Comparison of ENCODE assay signal across 11 cellular contexts in the genomic region with DNA sequence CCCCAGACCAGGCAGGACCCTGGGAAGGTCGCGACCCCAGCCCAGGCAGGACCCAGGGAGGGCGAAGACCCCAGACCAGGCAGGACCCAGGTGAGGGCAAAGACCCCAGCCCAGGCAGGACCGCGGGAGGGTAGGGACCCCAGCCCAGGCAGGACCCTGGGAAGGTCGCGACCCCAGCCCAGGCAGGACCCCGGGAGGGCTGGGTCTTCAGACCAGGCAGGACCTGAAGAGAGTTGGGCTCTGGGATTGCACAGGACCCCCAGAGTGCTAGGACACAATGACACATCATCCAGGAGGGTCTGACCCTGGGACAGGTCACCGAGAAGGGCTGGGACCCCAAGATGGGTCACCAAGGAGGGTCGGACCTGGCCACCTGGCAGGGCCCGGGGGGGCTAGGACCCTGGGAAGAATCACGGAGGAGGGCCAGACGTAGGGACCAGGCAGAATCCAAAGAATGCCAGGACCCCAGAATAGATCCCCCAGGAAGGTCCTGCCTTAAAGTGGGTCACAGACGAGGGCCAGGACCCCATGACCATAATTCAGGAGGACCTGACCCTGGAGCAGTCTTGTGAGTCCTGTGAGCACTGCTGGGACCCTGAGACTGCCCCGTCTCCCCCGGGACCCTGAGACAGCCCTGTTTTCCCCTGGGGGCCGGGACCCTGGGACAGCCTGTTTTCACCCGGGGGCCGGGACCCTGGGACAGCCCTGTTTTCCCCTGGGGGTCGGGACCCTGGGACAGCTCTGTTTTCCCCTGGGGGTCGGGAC. TPM values are rescaled to one million over a fixed set of nuclear protein-coding genes. Genes with fewer than 3 reads are reported as not detected.
DNase-seq lines count a peak whose midpoint lies in the region; ATAC-seq and TF ChIP-seq lines count a peak whose summit lies in the region.
"Had no signal": no experiment of that assay in that cellular context is flagged by ENCODE, and none has a peak within 500 bp of the region (broad histone marks: within the 10 kb centered on the region; RNA-seq: fewer than 3 reads in every experiment).

No MANE protein-coding gene starts in this region.

- no peaks in the 10 kb centered on the region for H3K36me3 ChIP-seq in CD8-positive, alpha-beta memory T cell (ENCODE audit: insufficient read depth, low read length)
- H3K36me3 ChIP-seq in prostate gland (no peaks in the 10 kb centered on the region), WERI-Rb-1 (peaks cover 27% of the 10 kb centered on the region)

- 39% methylated on average over 19 of the region's 21 CpGs for WGBS in prostate gland

- TF ChIP-seq POLR2A in prostate gland (IDR thresholded peaks at IDR 0.05), result no peak

- POLR2A ChIA-PET in CD8-positive, alpha-beta memory T cell (lab: Charles Lee), result no interaction called here
- POLR2A ChIA-PET in RWPE1 (lab: Yijun Ruan, JAX; ENCODE audit: low non-redundant PET), result no interaction called here

- H3K4me3 Mint-ChIP-seq in CD8-positive, alpha-beta memory T cell, result peak overlapping the region in 1 of 7 donors; percentile 15
- H3K4me3 Mint-ChIP-seq in activated T-helper 17 cell treated with anti-CD3 and anti-CD28 coated beads, Interleukin-2, amount 50 U/mL, for 72 hours, result no peak overlapping the region

- H3K9me3 Mint-ChIP-seq in CD8-positive, alpha-beta memory T cell, result no peaks in the 10 kb centered on the region
- H3K9me3 Mint-ChIP-seq in activated T-helper 17 cell treated with anti-CD3 and anti-CD28 coated beads, Interleukin-2, amount 50 U/mL, for 72 hours, result no peaks in the 10 kb centered on the region

- CTCF ChIA-PET in CD8-positive, alpha-beta memory T cell (lab: Charles Lee), result no interaction called here
- CTCF ChIA-PET in RWPE1 (lab: Yijun Ruan, JAX), result no interaction called here

- peak in 1 of 5 donors; percentile 46 for DNase-seq in CD8-positive, alpha-beta memory T cell
- DNase-seq in RWPE1 (ENCODE audit: low spot score) (no peak), fibroblast of pulmonary artery (ENCODE audit: low read depth) (no peak), prostate gland (ENCODE audit: low spot score) (no peak), WERI-Rb-1 (no peak), dedifferentiated amniotic fluid mesenchymal stem cell (ENCODE audit: extremely low spot score) (no peak), NCI-H1048 (lab: John Stamatoyannopoulos, UW) (no peak)
- DNase-seq: hypothalamus; stimulated activated CD4-positive, alpha-beta T cell treated with anti-CD3 and anti-CD28 coated beads, Interleukin-2, amount 100 ng/mL, for 48 hours had no signal

- H3K4me3 ChIP-seq in CD8-positive, alpha-beta memory T cell (ENCODE audit: low read length), result no peak overlapping the region
- H3K4me3 ChIP-seq in fibroblast of pulmonary artery (replicated peaks; ENCODE audit: low read depth, low read length) (peak overlapping the region; percentile 85), prostate gland (peak overlapping the region; percentile 90 to 99), WERI-Rb-1 (ENCODE audit: low read depth, low read length) (no peak overlapping the region)

- H3K4me1 Mint-ChIP-seq in CD8-positive, alpha-beta memory T cell, result peaks cover 21 to 42% (median 27%) of the 10 kb centered on the region in 3 donors
- H3K4me1 Mint-ChIP-seq in activated T-helper 17 cell treated with anti-CD3 and anti-CD28 coated beads, Interleukin-2, amount 50 U/mL, for 72 hours, result peaks cover 17% of the 10 kb centered on the region

- TF ChIP-seq CTCF in RWPE1 (conservative IDR thresholded peaks at IDR 0.05; ENCODE audit: low read depth) (no peak), fibroblast of pulmonary artery (IDR thresholded peaks at IDR 0.05; ENCODE audit: low read length, missing control alignments) (no peak), prostate gland (IDR thresholded peaks at IDR 0.05) (no peak), WERI-Rb-1 (IDR thresholded peaks at IDR 0.05; ENCODE audit: low read depth, low read length) (no peak)

- H3K36me3 Mint-ChIP-seq in CD8-positive, alpha-beta memory T cell, result peaks cover 0 to 5% (median 0%) of the 10 kb centered on the region in 3 donors
- peaks cover 8% of the 10 kb centered on the region for H3K36me3 Mint-ChIP-seq in activated T-helper 17 cell treated with anti-CD3 and anti-CD28 coated beads, Interleukin-2, amount 50 U/mL, for 72 hours (ENCODE audit: low read depth)

- no peak for ATAC-seq in activated T-helper 17 cell treated with anti-CD3 and anti-CD28 coated beads, Interleukin-2, amount 50 U/mL, for 72 hours (replicated peaks)

- H3K27me3 Mint-ChIP-seq in CD8-positive, alpha-beta memory T cell, result no peaks in the 10 kb centered on the region
- H3K27me3 Mint-ChIP-seq in activated T-helper 17 cell treated with anti-CD3 and anti-CD28 coated beads, Interleukin-2, amount 50 U/mL, for 72 hours, result no peaks in the 10 kb centered on the region

- H3K27ac ChIP-seq in CD8-positive, alpha-beta memory T cell (ENCODE audit: low read depth, low read length), result peak overlapping the region; percentile 93
- H3K27ac ChIP-seq in RWPE1 (peak overlapping the region; percentile 29; the same call in 1 of the 2 replicates), prostate gland (peak overlapping the region in 1 of 2 donors; percentile 82), WERI-Rb-1 (no peak overlapping the region)

- intact Hi-C loops in prostate gland (cut with DNase I), result no loop called here

- peaks cover 13% of the 10 kb centered on the region for H3K4me1 ChIP-seq in CD8-positive, alpha-beta memory T cell (ENCODE audit: insufficient read depth, low read length)
- H3K4me1 ChIP-seq in prostate gland (replicated peaks), result peaks cover 10% of the 10 kb centered on the region

- H3K27ac Mint-ChIP-seq in CD8-positive, alpha-beta memory T cell, result no peak overlapping the region
- H3K27ac Mint-ChIP-seq in activated T-helper 17 cell treated with anti-CD3 and anti-CD28 coated beads, Interleukin-2, amount 50 U/mL, for 72 hours, result no peak overlapping the region

- no peaks in the 10 kb centered on the region for H3K9me3 ChIP-seq in CD8-positive, alpha-beta memory T cell (ENCODE audit: low read length)
- no peaks in the 10 kb centered on the region for H3K9me3 ChIP-seq in prostate gland
- H3K9me3 ChIP-seq in WERI-Rb-1 (ENCODE audit: severe bottlenecking), result no peaks in the 10 kb centered on the region

- no peaks in the 10 kb centered on the region for H3K27me3 ChIP-seq in CD8-positive, alpha-beta memory T cell (ENCODE audit: insufficient read depth, low read length, poor library complexity, severe bottlenecking)
- no peaks in the 10 kb centered on the region for H3K27me3 ChIP-seq in prostate gland (replicated peaks; ENCODE audit: insufficient read depth)
- H3K27me3 ChIP-seq in WERI-Rb-1 (ENCODE audit: insufficient read depth, low read depth, severe bottlenecking), result no peaks in the 10 kb centered on the region

RNA-seq across cellular contexts. Expression of a gene that starts 1.4 kb away (rescaled TPM):
- total RNA-seq in CD8-positive, alpha-beta memory T cell, result 10 to 100 TPM; 24.7 to 26.1 TPM
- 4.8 TPM for polyA plus RNA-seq in CD8-positive, alpha-beta memory T cell
- 100 to 1,000 TPM in 1 of 2 donors, 10 to 100 TPM in 1; 59.0 to 135 TPM for total RNA-seq in prostate gland
- total RNA-seq in activated T-helper 17 cell treated with anti-CD3 and anti-CD28 coated beads, Interleukin-2, amount 50 U/mL, for 72 hours, result 10 to 100 TPM; 34.4 to 35.3 TPM

RNA-seq across cellular contexts. Expression of a gene that starts 18.1 kb away (rescaled TPM):
- total RNA-seq in CD8-positive, alpha-beta memory T cell, result 1 to 10 TPM in 1 of 2 experiments, under 1 TPM in 1; 0.80 to 1.1 TPM
- 0.52 TPM for polyA plus RNA-seq in CD8-positive, alpha-beta memory T cell
- total RNA-seq in prostate gland, result 10 to 100 TPM in 1 of 2 donors, 1 to 10 TPM in 1; 2.6 to 11.0 TPM
- 1 to 10 TPM in 1 of 2 donors, under 1 TPM in 1; 0.61 to 1.4 TPM for total RNA-seq in activated T-helper 17 cell treated with anti-CD3 and anti-CD28 coated beads, Interleukin-2, amount 50 U/mL, for 72 hours
- total RNA-seq: RPMI7951 had no signal

RNA-seq across cellular contexts. Expression of a gene that starts 32.7 kb away (rescaled TPM):
- total RNA-seq in CD8-positive, alpha-beta memory T cell, result 10 to 100 TPM; 17.1 to 19.5 TPM
- polyA plus RNA-seq in CD8-positive, alpha-beta memory T cell, result 5.2 TPM
- total RNA-seq in prostate gland, result 10 to 100 TPM; 14.6 to 25.7 TPM
- total RNA-seq in activated T-helper 17 cell treated with anti-CD3 and anti-CD28 coated beads, Interleukin-2, amount 50 U/mL, for 72 hours, result 10 to 100 TPM; 14.0 to 14.5 TPM

RNA-seq across cellular contexts. Expression of a gene that starts 32.9 kb away (rescaled TPM):
- 100 to 1,000 TPM; 284 to 291 TPM for total RNA-seq in CD8-positive, alpha-beta memory T cell
- 441 TPM for polyA plus RNA-seq in CD8-positive, alpha-beta memory T cell
- 100 to 1,000 TPM; 148 to 313 TPM for total RNA-seq in prostate gland
- total RNA-seq in activated T-helper 17 cell treated with anti-CD3 and anti-CD28 coated beads, Interleukin-2, amount 50 U/mL, for 72 hours, result 100 to 1,000 TPM in 1 of 2 donors, 10 to 100 TPM in 1; 96.5 to 210 TPM

Comparison
In these comparisons a context has a peak if more than half of its experiments do, and no peak if none do; other contexts are left out.
1. H3K4me3 ChIP-seq: peak in fibroblast of pulmonary artery (single experiment) and prostate gland (2 of 2); none in CD8-positive, alpha-beta memory T cell (single experiment) and WERI-Rb-1 (single experiment).